In the genomic region with DNA sequence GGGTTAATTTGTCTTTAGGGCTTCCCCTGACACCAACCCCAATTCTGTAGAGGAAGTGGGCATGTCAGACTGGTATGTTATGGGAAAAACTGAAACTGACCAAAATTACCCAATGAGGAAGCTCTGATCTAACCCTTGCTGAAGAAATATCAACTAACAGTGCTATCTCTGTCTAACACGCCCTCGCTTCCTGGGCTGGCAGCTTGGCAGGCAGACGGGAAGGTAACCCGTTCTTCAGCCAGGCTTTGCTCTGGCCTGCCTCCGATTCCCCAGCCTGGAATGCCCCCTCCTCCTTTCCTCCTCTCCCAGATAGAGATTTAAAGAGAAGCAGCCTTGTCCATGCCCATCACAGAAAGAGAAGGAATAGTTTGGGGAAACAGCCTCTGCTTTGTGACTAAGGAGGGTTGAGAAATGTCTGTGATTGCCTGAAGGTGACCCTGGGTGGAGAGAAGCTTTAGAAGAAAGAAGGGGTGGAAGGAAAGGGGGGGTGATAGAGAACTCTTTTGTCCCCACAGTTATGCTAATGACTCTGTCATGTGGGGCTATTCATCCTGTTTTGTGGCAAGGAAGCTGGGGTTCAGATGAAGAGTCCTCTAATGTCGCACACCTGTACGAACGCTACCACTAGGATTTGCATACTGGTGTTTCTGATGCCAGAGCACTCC, we compare ENCODE assay signal across 8 cellular contexts. TPM values are rescaled to one million over a fixed set of nuclear protein-coding genes. Genes with fewer than 3 reads are reported as not detected.
DNase-seq lines count a peak whose midpoint lies in the region; ATAC-seq lines count a peak whose summit lies in the region.

No MANE protein-coding gene starts in this region.

- H3K36me3 Mint-ChIP-seq in immature natural killer cell = no peaks in the 10 kb centered on the region

- in situ Hi-C loops in HAP-1 (cut with MboI; ENCODE audit: low sequenced_read_pairs) = no loop called here

- H3K4me3 Mint-ChIP-seq in immature natural killer cell = peak overlapping the region; percentile 61 to 75 (median 71)

- peaks cover 7% of the 10 kb centered on the region for H3K36me3 ChIP-seq in HAP-1 (replicated peaks)

- no peaks in the 10 kb centered on the region for H3K27me3 Mint-ChIP-seq in immature natural killer cell (ENCODE audit: low read depth in 3 of 3)

- H3K9me3 Mint-ChIP-seq in immature natural killer cell = no peaks in the 10 kb centered on the region

- H3K4me3 ChIP-seq in HAP-1 = no peak overlapping the region

- DNase-seq in MV-4-11 (lab: John Stamatoyannopoulos, UW) (peak; percentile 93), immature natural killer cell (peak; percentile 26 to 39 (median 30)), substantia nigra (lab: John Stamatoyannopoulos, UW) (peak in 12 of 49 donors; percentile 5 to 39 (median 14)), HAP-1 (ENCODE audit: low spot score in 2 of 2) (no peak), NCI-H82 (lab: John Stamatoyannopoulos, UW) (no peak)
- DNase-seq in activated effector memory CD4-positive, alpha-beta T cell treated with Interleukin-2 at 50 U/mL for 16 hours = peak; percentile 38

- H3K27ac Mint-ChIP-seq in immature natural killer cell = peak overlapping the region; percentile 67 to 96 (median 88)

- peak overlapping the region; percentile 20 for H3K27ac ChIP-seq in substantia nigra (ENCODE audit: low read depth, low read length, poor library complexity, severe bottlenecking)

- no peaks in the 10 kb centered on the region for H3K27me3 ChIP-seq in HAP-1 (ENCODE audit: low read depth)

- H3K4me1 Mint-ChIP-seq in immature natural killer cell = peaks cover 22 to 28% of the 10 kb centered on the region in 2 donors

- ATAC-seq in GM18508 (IDR thresholded peaks at IDR 0.05; ENCODE audit: insufficient read depth, unreplicated experiment) (peak; percentile 67), HG02571 (IDR thresholded peaks at IDR 0.05; ENCODE audit: unreplicated experiment) (peak; percentile 82)

- peaks cover 12% of the 10 kb centered on the region for H3K4me1 ChIP-seq in HAP-1

- H3K9me3 ChIP-seq in HAP-1 = no peaks in the 10 kb centered on the region

RNA-seq across cellular contexts. Expression of a gene that starts 15.4 kb away (rescaled TPM):
- under 1 TPM; 0.04 to 0.77 (median 0.19) TPM for polyA plus RNA-seq in immature natural killer cell

Comparison
In these comparisons a context has a peak if more than half of its experiments do, and no peak if none do; other contexts are left out.
1. DNase-seq: peak in MV-4-11 (single experiment), activated effector memory CD4-positive, alpha-beta T cell treated with Interleukin-2 at 50 U/mL for 16 hours (single experiment) and immature natural killer cell (3 of 3); none in HAP-1 (0 of 2) and NCI-H82 (single experiment).